Comparison of ENCODE assay signal across 1 cellular context in the genomic region with DNA sequence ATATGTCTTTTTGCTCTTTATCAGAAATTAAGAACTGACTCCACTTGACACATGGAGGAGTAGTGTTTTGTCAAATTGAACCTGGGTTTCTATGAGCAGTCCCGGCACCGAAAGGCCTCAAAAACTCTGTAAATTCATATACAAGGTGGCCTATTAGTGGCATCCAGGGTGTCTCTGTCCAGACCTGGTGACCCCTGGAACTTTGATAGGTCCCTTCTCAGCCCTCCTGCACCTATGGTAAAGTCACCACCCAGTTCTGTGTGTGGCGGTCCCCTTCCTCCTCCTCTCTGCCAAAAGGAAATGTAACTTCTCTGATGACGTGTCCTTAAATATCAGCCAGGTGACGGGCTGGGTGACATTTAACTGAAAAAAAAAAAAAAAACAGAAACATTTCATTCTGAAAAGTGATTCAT.
TF ChIP-seq lines count a peak whose summit lies in the region.

No MANE protein-coding gene starts in this region.

TF ChIP-seq in GM23338, 12 proteins besides CTCF, POLR2A, EP300 and RAD21 (continued from another document):
- TF ChIP-seq, protein P1, sequence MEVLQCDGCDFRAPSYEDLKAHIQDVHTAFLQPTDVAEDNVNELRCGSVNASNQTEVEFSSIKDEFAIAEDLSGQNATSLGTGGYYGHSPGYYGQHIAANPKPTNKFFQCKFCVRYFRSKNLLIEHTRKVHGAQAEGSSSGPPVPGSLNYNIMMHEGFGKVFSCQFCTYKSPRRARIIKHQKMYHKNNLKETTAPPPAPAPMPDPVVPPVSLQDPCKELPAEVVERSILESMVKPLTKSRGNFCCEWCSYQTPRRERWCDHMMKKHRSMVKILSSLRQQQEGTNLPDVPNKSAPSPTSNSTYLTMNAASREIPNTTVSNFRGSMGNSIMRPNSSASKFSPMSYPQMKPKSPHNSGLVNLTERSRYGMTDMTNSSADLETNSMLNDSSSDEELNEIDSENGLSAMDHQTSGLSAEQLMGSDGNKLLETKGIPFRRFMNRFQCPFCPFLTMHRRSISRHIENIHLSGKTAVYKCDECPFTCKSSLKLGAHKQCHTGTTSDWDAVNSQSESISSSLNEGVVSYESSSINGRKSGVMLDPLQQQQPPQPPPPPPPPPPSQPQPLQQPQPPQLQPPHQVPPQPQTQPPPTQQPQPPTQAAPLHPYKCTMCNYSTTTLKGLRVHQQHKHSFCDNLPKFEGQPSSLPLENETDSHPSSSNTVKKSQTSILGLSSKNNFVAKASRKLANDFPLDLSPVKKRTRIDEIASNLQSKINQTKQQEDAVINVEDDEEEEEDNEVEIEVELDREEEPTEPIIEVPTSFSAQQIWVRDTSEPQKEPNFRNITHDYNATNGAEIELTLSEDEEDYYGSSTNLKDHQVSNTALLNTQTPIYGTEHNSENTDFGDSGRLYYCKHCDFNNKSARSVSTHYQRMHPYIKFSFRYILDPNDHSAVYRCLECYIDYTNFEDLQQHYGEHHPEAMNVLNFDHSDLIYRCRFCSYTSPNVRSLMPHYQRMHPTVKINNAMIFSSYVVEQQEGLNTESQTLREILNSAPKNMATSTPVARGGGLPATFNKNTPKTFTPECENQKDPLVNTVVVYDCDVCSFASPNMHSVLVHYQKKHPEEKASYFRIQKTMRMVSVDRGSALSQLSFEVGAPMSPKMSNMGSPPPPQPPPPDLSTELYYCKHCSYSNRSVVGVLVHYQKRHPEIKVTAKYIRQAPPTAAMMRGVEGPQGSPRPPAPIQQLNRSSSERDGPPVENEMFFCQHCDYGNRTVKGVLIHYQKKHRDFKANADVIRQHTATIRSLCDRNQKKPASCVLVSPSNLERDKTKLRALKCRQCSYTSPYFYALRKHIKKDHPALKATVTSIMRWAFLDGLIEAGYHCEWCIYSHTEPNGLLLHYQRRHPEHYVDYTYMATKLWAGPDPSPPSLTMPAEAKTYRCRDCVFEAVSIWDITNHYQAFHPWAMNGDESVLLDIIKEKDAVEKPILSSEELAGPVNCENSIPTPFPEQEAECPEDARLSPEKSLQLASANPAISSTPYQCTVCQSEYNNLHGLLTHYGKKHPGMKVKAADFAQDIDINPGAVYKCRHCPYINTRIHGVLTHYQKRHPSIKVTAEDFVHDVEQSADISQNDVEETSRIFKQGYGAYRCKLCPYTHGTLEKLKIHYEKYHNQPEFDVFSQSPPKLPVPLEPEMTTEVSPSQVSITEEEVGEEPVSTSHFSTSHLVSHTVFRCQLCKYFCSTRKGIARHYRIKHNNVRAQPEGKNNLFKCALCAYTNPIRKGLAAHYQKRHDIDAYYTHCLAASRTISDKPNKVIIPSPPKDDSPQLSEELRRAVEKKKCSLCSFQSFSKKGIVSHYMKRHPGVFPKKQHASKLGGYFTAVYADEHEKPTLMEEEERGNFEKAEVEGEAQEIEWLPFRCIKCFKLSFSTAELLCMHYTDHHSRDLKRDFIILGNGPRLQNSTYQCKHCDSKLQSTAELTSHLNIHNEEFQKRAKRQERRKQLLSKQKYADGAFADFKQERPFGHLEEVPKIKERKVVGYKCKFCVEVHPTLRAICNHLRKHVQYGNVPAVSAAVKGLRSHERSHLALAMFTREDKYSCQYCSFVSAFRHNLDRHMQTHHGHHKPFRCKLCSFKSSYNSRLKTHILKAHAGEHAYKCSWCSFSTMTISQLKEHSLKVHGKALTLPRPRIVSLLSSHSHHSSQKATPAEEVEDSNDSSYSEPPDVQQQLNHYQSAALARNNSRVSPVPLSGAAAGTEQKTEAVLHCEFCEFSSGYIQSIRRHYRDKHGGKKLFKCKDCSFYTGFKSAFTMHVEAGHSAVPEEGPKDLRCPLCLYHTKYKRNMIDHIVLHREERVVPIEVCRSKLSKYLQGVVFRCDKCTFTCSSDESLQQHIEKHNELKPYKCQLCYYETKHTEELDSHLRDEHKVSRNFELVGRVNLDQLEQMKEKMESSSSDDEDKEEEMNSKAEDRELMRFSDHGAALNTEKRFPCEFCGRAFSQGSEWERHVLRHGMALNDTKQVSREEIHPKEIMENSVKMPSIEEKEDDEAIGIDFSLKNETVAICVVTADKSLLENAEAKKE (CRISPR knock-in tag; IDR thresholded peaks at IDR 0.05) = no peak
- TF ChIP-seq EZH2phosphoT487 (IDR thresholded peaks at IDR 0.05; ENCODE audit: unreplicated experiment) (no peak), CREB1 (CRISPR knock-in tag; IDR thresholded peaks at IDR 0.05; ENCODE audit: low read depth) (no peak), NANOG (IDR thresholded peaks at IDR 0.05; ENCODE audit: borderline replicate concordance) (no peak)
- TF ChIP-seq, protein P2, sequence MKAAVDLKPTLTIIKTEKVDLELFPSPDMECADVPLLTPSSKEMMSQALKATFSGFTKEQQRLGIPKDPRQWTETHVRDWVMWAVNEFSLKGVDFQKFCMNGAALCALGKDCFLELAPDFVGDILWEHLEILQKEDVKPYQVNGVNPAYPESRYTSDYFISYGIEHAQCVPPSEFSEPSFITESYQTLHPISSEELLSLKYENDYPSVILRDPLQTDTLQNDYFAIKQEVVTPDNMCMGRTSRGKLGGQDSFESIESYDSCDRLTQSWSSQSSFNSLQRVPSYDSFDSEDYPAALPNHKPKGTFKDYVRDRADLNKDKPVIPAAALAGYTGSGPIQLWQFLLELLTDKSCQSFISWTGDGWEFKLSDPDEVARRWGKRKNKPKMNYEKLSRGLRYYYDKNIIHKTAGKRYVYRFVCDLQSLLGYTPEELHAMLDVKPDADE (IDR thresholded peaks at IDR 0.05) = no peak
- TF ChIP-seq, protein P3, sequence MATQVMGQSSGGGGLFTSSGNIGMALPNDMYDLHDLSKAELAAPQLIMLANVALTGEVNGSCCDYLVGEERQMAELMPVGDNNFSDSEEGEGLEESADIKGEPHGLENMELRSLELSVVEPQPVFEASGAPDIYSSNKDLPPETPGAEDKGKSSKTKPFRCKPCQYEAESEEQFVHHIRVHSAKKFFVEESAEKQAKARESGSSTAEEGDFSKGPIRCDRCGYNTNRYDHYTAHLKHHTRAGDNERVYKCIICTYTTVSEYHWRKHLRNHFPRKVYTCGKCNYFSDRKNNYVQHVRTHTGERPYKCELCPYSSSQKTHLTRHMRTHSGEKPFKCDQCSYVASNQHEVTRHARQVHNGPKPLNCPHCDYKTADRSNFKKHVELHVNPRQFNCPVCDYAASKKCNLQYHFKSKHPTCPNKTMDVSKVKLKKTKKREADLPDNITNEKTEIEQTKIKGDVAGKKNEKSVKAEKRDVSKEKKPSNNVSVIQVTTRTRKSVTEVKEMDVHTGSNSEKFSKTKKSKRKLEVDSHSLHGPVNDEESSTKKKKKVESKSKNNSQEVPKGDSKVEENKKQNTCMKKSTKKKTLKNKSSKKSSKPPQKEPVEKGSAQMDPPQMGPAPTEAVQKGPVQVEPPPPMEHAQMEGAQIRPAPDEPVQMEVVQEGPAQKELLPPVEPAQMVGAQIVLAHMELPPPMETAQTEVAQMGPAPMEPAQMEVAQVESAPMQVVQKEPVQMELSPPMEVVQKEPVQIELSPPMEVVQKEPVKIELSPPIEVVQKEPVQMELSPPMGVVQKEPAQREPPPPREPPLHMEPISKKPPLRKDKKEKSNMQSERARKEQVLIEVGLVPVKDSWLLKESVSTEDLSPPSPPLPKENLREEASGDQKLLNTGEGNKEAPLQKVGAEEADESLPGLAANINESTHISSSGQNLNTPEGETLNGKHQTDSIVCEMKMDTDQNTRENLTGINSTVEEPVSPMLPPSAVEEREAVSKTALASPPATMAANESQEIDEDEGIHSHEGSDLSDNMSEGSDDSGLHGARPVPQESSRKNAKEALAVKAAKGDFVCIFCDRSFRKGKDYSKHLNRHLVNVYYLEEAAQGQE (IDR thresholded peaks at IDR 0.05; ENCODE audit: unreplicated experiment) = no peak
